In the genomic region with DNA sequence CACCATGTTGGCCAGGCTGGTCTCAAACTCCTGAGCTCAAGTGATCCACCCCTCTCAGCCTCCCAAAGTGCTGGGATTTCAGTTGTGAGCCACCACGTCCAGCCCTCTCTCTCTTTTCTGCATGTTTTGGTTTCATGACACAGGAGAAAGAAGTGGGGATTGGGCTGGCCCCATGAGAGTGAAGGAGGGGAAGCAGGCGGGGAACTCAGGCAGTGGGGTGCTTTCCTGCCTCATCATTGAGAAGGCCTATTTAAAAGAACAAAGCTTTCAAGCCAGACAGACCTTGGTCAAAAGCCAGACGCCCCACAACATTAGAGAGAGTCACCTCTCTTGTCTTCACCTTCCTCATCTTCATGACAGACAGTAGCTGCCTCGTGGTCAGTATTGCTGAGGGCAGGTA, we compare ENCODE assay signal across 1 cellular context.
TF ChIP-seq lines count a peak whose summit lies in the region.

No MANE protein-coding gene starts in this region.

TF ChIP-seq in GM23338, 12 proteins besides CTCF, POLR2A, EP300 and RAD21:
- TF ChIP-seq POLR2AphosphoS5 (IDR thresholded peaks at IDR 0.05; ENCODE audit: low read depth) (no peak), EZH2phosphoT487 (IDR thresholded peaks at IDR 0.05; ENCODE audit: unreplicated experiment) (no peak), JUNB (IDR thresholded peaks at IDR 0.05; ENCODE audit: unreplicated experiment) (no peak), ZNF114 (CRISPR knock-in tag; IDR thresholded peaks at IDR 0.05) (no peak), CREB1 (CRISPR knock-in tag; IDR thresholded peaks at IDR 0.05; ENCODE audit: low read depth) (no peak), STAT1 (IDR thresholded peaks at IDR 0.05; ENCODE audit: unreplicated experiment) (no peak), ZNF331 (CRISPR knock-in tag; IDR thresholded peaks at IDR 0.05; ENCODE audit: low read depth) (no peak), NANOG (IDR thresholded peaks at IDR 0.05; ENCODE audit: borderline replicate concordance) (no peak), EZH2 (IDR thresholded peaks at IDR 0.05; ENCODE audit: low read depth, unreplicated experiment) (no peak)
- TF ChIP-seq, protein P1, sequence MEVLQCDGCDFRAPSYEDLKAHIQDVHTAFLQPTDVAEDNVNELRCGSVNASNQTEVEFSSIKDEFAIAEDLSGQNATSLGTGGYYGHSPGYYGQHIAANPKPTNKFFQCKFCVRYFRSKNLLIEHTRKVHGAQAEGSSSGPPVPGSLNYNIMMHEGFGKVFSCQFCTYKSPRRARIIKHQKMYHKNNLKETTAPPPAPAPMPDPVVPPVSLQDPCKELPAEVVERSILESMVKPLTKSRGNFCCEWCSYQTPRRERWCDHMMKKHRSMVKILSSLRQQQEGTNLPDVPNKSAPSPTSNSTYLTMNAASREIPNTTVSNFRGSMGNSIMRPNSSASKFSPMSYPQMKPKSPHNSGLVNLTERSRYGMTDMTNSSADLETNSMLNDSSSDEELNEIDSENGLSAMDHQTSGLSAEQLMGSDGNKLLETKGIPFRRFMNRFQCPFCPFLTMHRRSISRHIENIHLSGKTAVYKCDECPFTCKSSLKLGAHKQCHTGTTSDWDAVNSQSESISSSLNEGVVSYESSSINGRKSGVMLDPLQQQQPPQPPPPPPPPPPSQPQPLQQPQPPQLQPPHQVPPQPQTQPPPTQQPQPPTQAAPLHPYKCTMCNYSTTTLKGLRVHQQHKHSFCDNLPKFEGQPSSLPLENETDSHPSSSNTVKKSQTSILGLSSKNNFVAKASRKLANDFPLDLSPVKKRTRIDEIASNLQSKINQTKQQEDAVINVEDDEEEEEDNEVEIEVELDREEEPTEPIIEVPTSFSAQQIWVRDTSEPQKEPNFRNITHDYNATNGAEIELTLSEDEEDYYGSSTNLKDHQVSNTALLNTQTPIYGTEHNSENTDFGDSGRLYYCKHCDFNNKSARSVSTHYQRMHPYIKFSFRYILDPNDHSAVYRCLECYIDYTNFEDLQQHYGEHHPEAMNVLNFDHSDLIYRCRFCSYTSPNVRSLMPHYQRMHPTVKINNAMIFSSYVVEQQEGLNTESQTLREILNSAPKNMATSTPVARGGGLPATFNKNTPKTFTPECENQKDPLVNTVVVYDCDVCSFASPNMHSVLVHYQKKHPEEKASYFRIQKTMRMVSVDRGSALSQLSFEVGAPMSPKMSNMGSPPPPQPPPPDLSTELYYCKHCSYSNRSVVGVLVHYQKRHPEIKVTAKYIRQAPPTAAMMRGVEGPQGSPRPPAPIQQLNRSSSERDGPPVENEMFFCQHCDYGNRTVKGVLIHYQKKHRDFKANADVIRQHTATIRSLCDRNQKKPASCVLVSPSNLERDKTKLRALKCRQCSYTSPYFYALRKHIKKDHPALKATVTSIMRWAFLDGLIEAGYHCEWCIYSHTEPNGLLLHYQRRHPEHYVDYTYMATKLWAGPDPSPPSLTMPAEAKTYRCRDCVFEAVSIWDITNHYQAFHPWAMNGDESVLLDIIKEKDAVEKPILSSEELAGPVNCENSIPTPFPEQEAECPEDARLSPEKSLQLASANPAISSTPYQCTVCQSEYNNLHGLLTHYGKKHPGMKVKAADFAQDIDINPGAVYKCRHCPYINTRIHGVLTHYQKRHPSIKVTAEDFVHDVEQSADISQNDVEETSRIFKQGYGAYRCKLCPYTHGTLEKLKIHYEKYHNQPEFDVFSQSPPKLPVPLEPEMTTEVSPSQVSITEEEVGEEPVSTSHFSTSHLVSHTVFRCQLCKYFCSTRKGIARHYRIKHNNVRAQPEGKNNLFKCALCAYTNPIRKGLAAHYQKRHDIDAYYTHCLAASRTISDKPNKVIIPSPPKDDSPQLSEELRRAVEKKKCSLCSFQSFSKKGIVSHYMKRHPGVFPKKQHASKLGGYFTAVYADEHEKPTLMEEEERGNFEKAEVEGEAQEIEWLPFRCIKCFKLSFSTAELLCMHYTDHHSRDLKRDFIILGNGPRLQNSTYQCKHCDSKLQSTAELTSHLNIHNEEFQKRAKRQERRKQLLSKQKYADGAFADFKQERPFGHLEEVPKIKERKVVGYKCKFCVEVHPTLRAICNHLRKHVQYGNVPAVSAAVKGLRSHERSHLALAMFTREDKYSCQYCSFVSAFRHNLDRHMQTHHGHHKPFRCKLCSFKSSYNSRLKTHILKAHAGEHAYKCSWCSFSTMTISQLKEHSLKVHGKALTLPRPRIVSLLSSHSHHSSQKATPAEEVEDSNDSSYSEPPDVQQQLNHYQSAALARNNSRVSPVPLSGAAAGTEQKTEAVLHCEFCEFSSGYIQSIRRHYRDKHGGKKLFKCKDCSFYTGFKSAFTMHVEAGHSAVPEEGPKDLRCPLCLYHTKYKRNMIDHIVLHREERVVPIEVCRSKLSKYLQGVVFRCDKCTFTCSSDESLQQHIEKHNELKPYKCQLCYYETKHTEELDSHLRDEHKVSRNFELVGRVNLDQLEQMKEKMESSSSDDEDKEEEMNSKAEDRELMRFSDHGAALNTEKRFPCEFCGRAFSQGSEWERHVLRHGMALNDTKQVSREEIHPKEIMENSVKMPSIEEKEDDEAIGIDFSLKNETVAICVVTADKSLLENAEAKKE (CRISPR knock-in tag; IDR thresholded peaks at IDR 0.05), result no peak
- TF ChIP-seq, protein P2, sequence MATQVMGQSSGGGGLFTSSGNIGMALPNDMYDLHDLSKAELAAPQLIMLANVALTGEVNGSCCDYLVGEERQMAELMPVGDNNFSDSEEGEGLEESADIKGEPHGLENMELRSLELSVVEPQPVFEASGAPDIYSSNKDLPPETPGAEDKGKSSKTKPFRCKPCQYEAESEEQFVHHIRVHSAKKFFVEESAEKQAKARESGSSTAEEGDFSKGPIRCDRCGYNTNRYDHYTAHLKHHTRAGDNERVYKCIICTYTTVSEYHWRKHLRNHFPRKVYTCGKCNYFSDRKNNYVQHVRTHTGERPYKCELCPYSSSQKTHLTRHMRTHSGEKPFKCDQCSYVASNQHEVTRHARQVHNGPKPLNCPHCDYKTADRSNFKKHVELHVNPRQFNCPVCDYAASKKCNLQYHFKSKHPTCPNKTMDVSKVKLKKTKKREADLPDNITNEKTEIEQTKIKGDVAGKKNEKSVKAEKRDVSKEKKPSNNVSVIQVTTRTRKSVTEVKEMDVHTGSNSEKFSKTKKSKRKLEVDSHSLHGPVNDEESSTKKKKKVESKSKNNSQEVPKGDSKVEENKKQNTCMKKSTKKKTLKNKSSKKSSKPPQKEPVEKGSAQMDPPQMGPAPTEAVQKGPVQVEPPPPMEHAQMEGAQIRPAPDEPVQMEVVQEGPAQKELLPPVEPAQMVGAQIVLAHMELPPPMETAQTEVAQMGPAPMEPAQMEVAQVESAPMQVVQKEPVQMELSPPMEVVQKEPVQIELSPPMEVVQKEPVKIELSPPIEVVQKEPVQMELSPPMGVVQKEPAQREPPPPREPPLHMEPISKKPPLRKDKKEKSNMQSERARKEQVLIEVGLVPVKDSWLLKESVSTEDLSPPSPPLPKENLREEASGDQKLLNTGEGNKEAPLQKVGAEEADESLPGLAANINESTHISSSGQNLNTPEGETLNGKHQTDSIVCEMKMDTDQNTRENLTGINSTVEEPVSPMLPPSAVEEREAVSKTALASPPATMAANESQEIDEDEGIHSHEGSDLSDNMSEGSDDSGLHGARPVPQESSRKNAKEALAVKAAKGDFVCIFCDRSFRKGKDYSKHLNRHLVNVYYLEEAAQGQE (IDR thresholded peaks at IDR 0.05; ENCODE audit: unreplicated experiment), result no peak
- TF ChIP-seq, protein P3, sequence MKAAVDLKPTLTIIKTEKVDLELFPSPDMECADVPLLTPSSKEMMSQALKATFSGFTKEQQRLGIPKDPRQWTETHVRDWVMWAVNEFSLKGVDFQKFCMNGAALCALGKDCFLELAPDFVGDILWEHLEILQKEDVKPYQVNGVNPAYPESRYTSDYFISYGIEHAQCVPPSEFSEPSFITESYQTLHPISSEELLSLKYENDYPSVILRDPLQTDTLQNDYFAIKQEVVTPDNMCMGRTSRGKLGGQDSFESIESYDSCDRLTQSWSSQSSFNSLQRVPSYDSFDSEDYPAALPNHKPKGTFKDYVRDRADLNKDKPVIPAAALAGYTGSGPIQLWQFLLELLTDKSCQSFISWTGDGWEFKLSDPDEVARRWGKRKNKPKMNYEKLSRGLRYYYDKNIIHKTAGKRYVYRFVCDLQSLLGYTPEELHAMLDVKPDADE (IDR thresholded peaks at IDR 0.05), result no peak
